In the genomic region with DNA sequence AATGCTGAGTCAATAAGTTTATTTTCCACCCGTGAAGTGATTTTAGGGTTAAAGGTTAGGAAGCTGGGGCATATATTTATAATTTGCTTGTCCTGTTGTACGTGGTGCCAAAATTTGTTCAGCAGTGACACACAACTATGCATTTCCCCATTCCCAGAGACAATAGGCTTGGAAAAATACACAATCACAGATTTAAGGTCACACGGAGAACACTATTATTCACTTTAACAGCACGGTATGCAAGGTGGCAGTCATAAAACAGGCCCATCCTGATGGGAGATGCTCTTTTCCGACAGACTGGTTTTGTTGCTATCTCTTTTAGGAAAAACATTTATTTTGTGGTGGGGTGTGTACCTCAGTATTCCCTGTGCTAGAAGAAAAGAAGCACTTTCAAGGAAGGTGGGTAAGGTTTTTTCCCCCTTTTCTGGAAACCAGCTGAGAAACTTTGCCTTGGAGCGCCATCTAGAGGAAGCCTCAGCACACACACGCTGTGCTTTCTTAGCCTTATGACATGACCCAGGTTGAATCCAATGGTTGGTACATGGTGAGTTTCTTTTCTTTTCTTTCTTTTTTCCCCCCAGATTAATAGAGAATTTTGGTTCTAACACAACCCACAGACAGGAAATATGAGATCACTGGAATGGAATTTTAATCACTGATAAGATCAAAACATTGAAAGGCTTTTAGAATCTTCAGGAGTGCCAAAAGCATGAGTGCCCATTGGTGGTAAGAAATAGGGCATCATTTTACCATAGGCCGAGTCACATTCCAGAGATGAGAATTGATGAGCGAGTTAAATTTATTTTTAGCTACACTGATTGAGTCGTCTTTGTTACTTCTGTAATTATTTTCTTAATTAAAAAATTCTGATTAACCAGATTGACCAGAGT, we compare ENCODE assay signal across 8 cellular contexts.
A peak's percentile ranks its signal among the peaks of the same experiment; 100 is the strongest.
DNase-seq lines count a peak whose midpoint lies in the region; ATAC-seq and TF ChIP-seq lines count a peak whose summit lies in the region.

No MANE protein-coding gene starts in this region.

- in situ Hi-C loops in astrocyte of the spinal cord (cut with HindIII; ENCODE audit: low sequenced_read_pairs) = no loop called here

- H3K36me3 ChIP-seq in Loucy (ENCODE audit: insufficient read depth, low read length) = no peaks in the 10 kb centered on the region
- no peaks in the 10 kb centered on the region for H3K36me3 ChIP-seq in iPS DF 6.9 (ENCODE audit: control insufficient read depth, insufficient read depth, low read length)

- ATAC-seq in GM18867 (IDR thresholded peaks at IDR 0.05; ENCODE audit: unreplicated experiment) = peak; percentile 73

- H3K4me1 ChIP-seq in Loucy (ENCODE audit: insufficient read depth, low read length, poor library complexity, severe bottlenecking) (no peaks in the 10 kb centered on the region), iPS DF 6.9 (ENCODE audit: control insufficient read depth, insufficient read depth, low read length) (no peaks in the 10 kb centered on the region)

- no peaks in the 10 kb centered on the region for H3K79me2 ChIP-seq in Loucy (ENCODE audit: insufficient read depth, low read length)

- WGBS in iPS DF 6.9 (ENCODE audit: insufficient coverage, insufficient read length) = no CpG with 5 or more reads among the region's 10 CpGs

- no peak overlapping the region for H3K4me2 ChIP-seq in Loucy (ENCODE audit: low read depth, low read length, poor library complexity, severe bottlenecking)

- no peak overlapping the region for H3K27ac ChIP-seq in iPS DF 6.9 (ENCODE audit: low read length)

- no peak overlapping the region for H3K9ac ChIP-seq in Loucy (ENCODE audit: low read depth, low read length, poor library complexity, severe bottlenecking)

- H3F3A ChIP-seq in Loucy (ENCODE audit: low read depth) = no peaks in the 10 kb centered on the region

- H3K27me3 ChIP-seq in Loucy (ENCODE audit: insufficient read depth, low read length, poor library complexity, severe bottlenecking) (no peaks in the 10 kb centered on the region), iPS DF 6.9 (ENCODE audit: control insufficient read depth, insufficient read depth, low read length) (peaks cover 19% of the 10 kb centered on the region)

- no peaks in the 10 kb centered on the region for H3K9me2 ChIP-seq in Loucy (replicated peaks; ENCODE audit: low read depth, low read length)

- H4K20me1 ChIP-seq in Loucy (ENCODE audit: insufficient read depth, low read length, poor library complexity, severe bottlenecking) = no peaks in the 10 kb centered on the region

- H3K9me3 ChIP-seq in Loucy (ENCODE audit: insufficient read depth, low read depth, low read length) = no peaks in the 10 kb centered on the region
- H3K9me3 ChIP-seq in iPS DF 6.9 (ENCODE audit: control insufficient read depth, insufficient read depth, low read length) = no peaks in the 10 kb centered on the region

- DNase-seq in AG20443 (ENCODE audit: low spot score) (peak; percentile 78), SKM-1 treated with dmso at 0.1 percent for 144 hours (lab: John Stamatoyannopoulos, UW; ENCODE audit: unreplicated experiment) (peak; percentile 43), astrocyte of the spinal cord (ENCODE audit: low read depth, low spot score) (peak; percentile 45), iPS DF 6.9 (ENCODE audit: low read depth, low spot score) (peak; percentile 35), mesenteric fat pad (ENCODE audit: low spot score) (no peak)
- peak; percentile 16 for DNase-seq in stimulated activated CD4-positive, alpha-beta T cell treated with anti-CD3 and anti-CD28 coated beads, Interleukin-12 subunit alpha, Interleukin-12 subunit beta, amount 100 ng/mL, for 4 hours

- no peak overlapping the region for H2AFZ ChIP-seq in Loucy (ENCODE audit: low read length)

- H3K4me3 ChIP-seq in Loucy (ENCODE audit: low read length, poor library complexity, severe bottlenecking) = no peak overlapping the region
- H3K4me3 ChIP-seq in astrocyte of the spinal cord (ENCODE audit: low read depth, low read length) = no peak overlapping the region
- no peak overlapping the region for H3K4me3 ChIP-seq in iPS DF 6.9 (ENCODE audit: low read length)

- TF ChIP-seq CTCF in Loucy (conservative IDR thresholded peaks at IDR 0.05; ENCODE audit: low read length) (peak; percentile 99), astrocyte of the spinal cord (IDR thresholded peaks at IDR 0.05; ENCODE audit: low read depth, low read length) (peak; percentile 92)
